Comparison of ENCODE assay signal across 28 cellular contexts in genomic region chr20:3590164-3590563, GRCh38.
"Had no signal": no experiment of that assay in that cellular context is flagged by ENCODE, and none has a peak within 500 bp of the region (broad histone marks: within the 10 kb centered on the region; RNA-seq: fewer than 3 reads in every experiment).

No MANE protein-coding gene starts in this region.

- H3K4me3 ChIP-seq: ascending aorta, body of pancreas had no signal

- FAIRE-seq: RCC 7860 had no signal

- H3K9me3 Mint-ChIP-seq: activated CD4-positive, alpha-beta memory T cell treated with anti-CD3 and anti-CD28 coated beads for 36 hours; activated CD4-positive, alpha-beta T cell treated with anti-CD3 and anti-CD28 coated beads, Interleukin-2, amount 10 ng/mL, durations not matched to agents 7 days and 5 days; activated naive CD4-positive, alpha-beta T cell treated with anti-CD3 and anti-CD28 coated beads, Interleukin-2, amount 50 U/mL, for 72 hours; activated naive CD8-positive, alpha-beta T cell treated with anti-CD3 and anti-CD28 coated beads, Interleukin-2, amount 50 U/mL, for 24 hours; activated T-cell treated with anti-CD3 and anti-CD28 coated beads, Interleukin-2, amount 50 U/mL, for 4 hours; central memory CD8-positive, alpha-beta T cell had no signal

- DNase-seq: activated CD4-positive, alpha-beta memory T cell treated with anti-CD3 and anti-CD28 coated beads for 36 hours; activated CD4-positive, alpha-beta T cell treated with anti-CD3 and anti-CD28 coated beads, Interleukin-2, amount 10 ng/mL, durations not matched to agents 7 days and 5 days; activated CD4-positive, CD25-positive, alpha-beta regulatory T cell; activated CD8-positive, alpha-beta memory T cell treated with anti-CD3 and anti-CD28 coated beads for 24 hours; activated effector memory CD4-positive, alpha-beta T cell treated with anti-CD3 and anti-CD28 coated beads, Interleukin-2, amount 50 U/mL, for 16 hours; activated naive CD4-positive, alpha-beta T cell treated with Interleukin-2 at 50 U/mL for 16 hours; activated naive CD8-positive, alpha-beta T cell treated with anti-CD3 and anti-CD28 coated beads, Interleukin-2, amount 50 U/mL, for 24 hours; activated T-cell treated with anti-CD3 and anti-CD28 coated beads, Interleukin-2, amount 50 U/mL, for 4 hours; amniotic stem cell; body of pancreas; cortex of kidney; KG1; NCI-H1105; NCI-H1436; NCI-H1694 treated with DMSO at 0.1 percent for 48 hours; NCI-H2081 treated with DMSO at 0.1 percent for 48 hours; NCI-H446 treated with DMSO at 0.1 percent for 48 hours; NCI-H526 treated with DMSO at 0.1 percent for 48 hours; NCI-H82; PC-3; SIG-M5; T-helper 2 cell; T1000 had no signal

- H3K27me3 Mint-ChIP-seq: activated CD4-positive, alpha-beta memory T cell treated with anti-CD3 and anti-CD28 coated beads for 36 hours; activated CD4-positive, alpha-beta T cell treated with anti-CD3 and anti-CD28 coated beads, Interleukin-2, amount 10 ng/mL, durations not matched to agents 7 days and 5 days; activated naive CD8-positive, alpha-beta T cell treated with anti-CD3 and anti-CD28 coated beads, Interleukin-2, amount 50 U/mL, for 24 hours; central memory CD8-positive, alpha-beta T cell had no signal

- ATAC-seq: activated naive CD4-positive, alpha-beta T cell treated with anti-CD3 and anti-CD28 coated beads, Interleukin-2, amount 50 U/mL, for 72 hours; activated naive CD8-positive, alpha-beta T cell treated with anti-CD3 and anti-CD28 coated beads, Interleukin-2, amount 50 U/mL, for 24 hours; activated T-cell treated with anti-CD3 and anti-CD28 coated beads, Interleukin-2, amount 50 U/mL, for 4 hours; body of pancreas; PC-3 had no signal

- H3K27me3 ChIP-seq: ascending aorta, body of pancreas had no signal

- H3K27ac Mint-ChIP-seq: activated CD4-positive, alpha-beta memory T cell treated with anti-CD3 and anti-CD28 coated beads for 36 hours; activated CD4-positive, alpha-beta T cell treated with anti-CD3 and anti-CD28 coated beads, Interleukin-2, amount 10 ng/mL, durations not matched to agents 7 days and 5 days; activated naive CD8-positive, alpha-beta T cell treated with anti-CD3 and anti-CD28 coated beads, Interleukin-2, amount 50 U/mL, for 24 hours had no signal

- H3K9me3 ChIP-seq: ascending aorta, body of pancreas had no signal

- H3K27ac ChIP-seq: ascending aorta, body of pancreas, VCaP had no signal

- H3K4me1 ChIP-seq: ascending aorta, body of pancreas had no signal

- H3K4me3 Mint-ChIP-seq: activated CD4-positive, alpha-beta memory T cell treated with anti-CD3 and anti-CD28 coated beads for 36 hours; activated CD4-positive, alpha-beta T cell treated with anti-CD3 and anti-CD28 coated beads, Interleukin-2, amount 10 ng/mL, durations not matched to agents 7 days and 5 days; activated naive CD8-positive, alpha-beta T cell treated with anti-CD3 and anti-CD28 coated beads, Interleukin-2, amount 50 U/mL, for 24 hours; activated T-cell treated with anti-CD3 and anti-CD28 coated beads, Interleukin-2, amount 50 U/mL, for 4 hours; central memory CD8-positive, alpha-beta T cell had no signal

- H3K4me1 Mint-ChIP-seq: activated CD4-positive, alpha-beta T cell treated with anti-CD3 and anti-CD28 coated beads, Interleukin-2, amount 10 ng/mL, durations not matched to agents 7 days and 5 days; activated naive CD8-positive, alpha-beta T cell treated with anti-CD3 and anti-CD28 coated beads, Interleukin-2, amount 50 U/mL, for 24 hours; central memory CD8-positive, alpha-beta T cell had no signal
